In genomic region chr1:247077768-247078314, GRCh38 we compare ENCODE assay signal across 8 cellular contexts. TPM values are rescaled to one million over a fixed set of nuclear protein-coding genes. Genes with fewer than 3 reads are reported as not detected.
DNase-seq lines count a peak whose midpoint lies in the region; TF ChIP-seq lines count a peak whose summit lies in the region.

No MANE protein-coding gene starts in this region.

- peak overlapping the region; percentile 86 to 93 (median 89) for H3K9ac ChIP-seq in subcutaneous abdominal adipose tissue (ENCODE audit: low read length in 5 of 5)

- TF ChIP-seq CTCF in HL-60 (IDR thresholded peaks at IDR 0.05; ENCODE audit: insufficient read depth, low read length) = no peak

- H3K4me3 ChIP-seq in HL-60 (replicated peaks; ENCODE audit: insufficient read depth, low read length) (peak overlapping the region; percentile 88), subcutaneous abdominal adipose tissue (ENCODE audit: low read depth in 1 of 5, low read length in 5 of 5) (peak overlapping the region; percentile 64 to 95 (median 92))

- H3K9me3 ChIP-seq in subcutaneous abdominal adipose tissue (ENCODE audit: control insufficient read depth in 5 of 5, low read length in 5 of 5) = no peaks in the 10 kb centered on the region

- H3K4me1 ChIP-seq in subcutaneous abdominal adipose tissue (ENCODE audit: control insufficient read depth in 5 of 5, insufficient read depth in 5 of 5, low read length in 5 of 5) = peaks cover 4 to 23% (median 17%) of the 10 kb centered on the region in 5 donors

- H3K36me3 Mint-ChIP-seq in activated T-cell treated with anti-CD3 and anti-CD28 coated beads, Interleukin-2, amount 50 U/mL, for 24 hours (ENCODE audit: low read depth) = peaks cover 52% of the 10 kb centered on the region
- peaks cover 41% of the 10 kb centered on the region for H3K36me3 Mint-ChIP-seq in activated naive CD8-positive, alpha-beta T cell treated with anti-CD3 and anti-CD28 coated beads for 36 hours

- H3K27ac ChIP-seq in HL-60 (replicated peaks) (peak overlapping the region; percentile 84), subcutaneous abdominal adipose tissue (ENCODE audit: low read depth, low read length) (peak overlapping the region; percentile 85)

- peak overlapping the region; percentile 94 for H3K4me3 Mint-ChIP-seq in activated T-cell treated with anti-CD3 and anti-CD28 coated beads, Interleukin-2, amount 50 U/mL, for 24 hours
- peak overlapping the region; percentile 87 for H3K4me3 Mint-ChIP-seq in activated naive CD8-positive, alpha-beta T cell treated with anti-CD3 and anti-CD28 coated beads for 36 hours

- no peaks in the 10 kb centered on the region for H3K27me3 ChIP-seq in HL-60 (ENCODE audit: insufficient read depth, poor library complexity, severe bottlenecking)
- H3K27me3 ChIP-seq in subcutaneous abdominal adipose tissue (ENCODE audit: control insufficient read depth in 5 of 5, insufficient read depth in 4 of 5, low read length in 5 of 5) = no peaks in the 10 kb centered on the region

- DNase-seq in activated T-cell treated with anti-CD3 and anti-CD28 coated beads, Interleukin-2, amount 50 U/mL, for 24 hours = no peak
- DNase-seq in activated T-cell treated with anti-CD3 and anti-CD28 coated beads, Interleukin-2, amount 50 U/mL, for 48 hours = no peak
- no peak for DNase-seq in HL-60 (ENCODE audit: low read depth in 1 of 2, low spot score in 1 of 2)
- DNase-seq in activated naive CD8-positive, alpha-beta T cell treated with anti-CD3 and anti-CD28 coated beads for 36 hours = no peak
- DNase-seq in inferior parietal cortex (ENCODE audit: extremely low spot score) = peak; percentile 13
- DNase-seq in NCI-H2107 (lab: John Stamatoyannopoulos, UW) = no peak
- no peak for DNase-seq in epidermal melanocyte (ENCODE audit: insufficient read length, low spot score)

- H3K36me3 ChIP-seq in subcutaneous abdominal adipose tissue (ENCODE audit: control insufficient read depth in 5 of 5, insufficient read depth in 5 of 5, low read length in 5 of 5) = no peaks in the 10 kb centered on the region

- peak overlapping the region; percentile 96 for H3K27ac Mint-ChIP-seq in activated T-cell treated with anti-CD3 and anti-CD28 coated beads, Interleukin-2, amount 50 U/mL, for 24 hours
- peak overlapping the region; percentile 89 for H3K27ac Mint-ChIP-seq in activated naive CD8-positive, alpha-beta T cell treated with anti-CD3 and anti-CD28 coated beads for 36 hours

- peaks cover 6% of the 10 kb centered on the region for H3K27me3 Mint-ChIP-seq in activated T-cell treated with anti-CD3 and anti-CD28 coated beads, Interleukin-2, amount 50 U/mL, for 24 hours
- H3K27me3 Mint-ChIP-seq in activated naive CD8-positive, alpha-beta T cell treated with anti-CD3 and anti-CD28 coated beads for 36 hours = peaks cover 6% of the 10 kb centered on the region

- H3K9me3 Mint-ChIP-seq in activated T-cell treated with anti-CD3 and anti-CD28 coated beads, Interleukin-2, amount 50 U/mL, for 24 hours = peaks cover 10% of the 10 kb centered on the region
- H3K9me3 Mint-ChIP-seq in activated naive CD8-positive, alpha-beta T cell treated with anti-CD3 and anti-CD28 coated beads for 36 hours = peaks cover 15% of the 10 kb centered on the region

- peaks cover 30% of the 10 kb centered on the region for H3K4me1 Mint-ChIP-seq in activated T-cell treated with anti-CD3 and anti-CD28 coated beads, Interleukin-2, amount 50 U/mL, for 24 hours (ENCODE audit: low read depth)
- H3K4me1 Mint-ChIP-seq in activated naive CD8-positive, alpha-beta T cell treated with anti-CD3 and anti-CD28 coated beads for 36 hours = peaks cover 18% of the 10 kb centered on the region

RNA-seq across cellular contexts. Expression of gene ZNF670, which starts 0.8 kb away (rescaled TPM):
- total RNA-seq in activated naive CD8-positive, alpha-beta T cell treated with anti-CD3 and anti-CD28 coated beads for 36 hours = 1 to 10 TPM; 5.5 to 5.9 TPM

RNA-seq across cellular contexts. Expression of gene ZNF669, which starts 26.3 kb away (rescaled TPM):
- 10 to 100 TPM in 1 of 2 experiments, 1 to 10 TPM in 1; 9.6 to 10.2 TPM for total RNA-seq in activated naive CD8-positive, alpha-beta T cell treated with anti-CD3 and anti-CD28 coated beads for 36 hours
